20 cellular contexts compared by ENCODE assay signal in genomic region chr4:70452946-70453345, GRCh38.
DNase-seq lines count a peak whose midpoint lies in the region; ATAC-seq and TF ChIP-seq lines count a peak whose summit lies in the region.
"Had no signal": no experiment of that assay in that cellular context is flagged by ENCODE, and none has a peak within 500 bp of the region (broad histone marks: within the 10 kb centered on the region; RNA-seq: fewer than 3 reads in every experiment).

No MANE protein-coding gene starts in this region.

- no peak overlapping the region for H3K4me3 Mint-ChIP-seq in stimulated activated effector memory CD8-positive, alpha-beta T cell treated with anti-CD3 and anti-CD28 coated beads, Interleukin-12 subunit alpha, Interleukin-12 subunit beta, amount 100 ng/mL, for 72 hours
- H3K4me3 Mint-ChIP-seq: B cell; CD14-positive monocyte; CD4-positive, alpha-beta memory T cell; CD4-positive, CD25-positive, alpha-beta regulatory T cell; CD8-positive, alpha-beta memory T cell had no signal

- H3K27ac ChIP-seq in C4-2B (peak overlapping the region; percentile 68), coronary artery (no peak overlapping the region), tibial artery (no peak overlapping the region)
- H3K27ac ChIP-seq: 22Rv1; A549; BLaER1 treated with 17β-estradiol and CSF1 and Interleukin-3, amounts not matched to agents 10 nM and 100 nM had no signal

- ATAC-seq in stimulated activated effector memory CD8-positive, alpha-beta T cell treated with anti-CD3 and anti-CD28 coated beads, Interleukin-12 subunit alpha, Interleukin-12 subunit beta, amount 100 ng/mL, for 72 hours = peak; percentile 16
- no peak for ATAC-seq in activated CD4-positive, CD25-positive, alpha-beta regulatory T cell treated with anti-CD3 and anti-CD28 coated beads, Interleukin-2, amount 50 U/mL, for 24 hours
- ATAC-seq: A549 had no signal

- DNase-seq in DMS53 treated with DMSO at 0.1 percent for 48 hours (lab: John Stamatoyannopoulos, UW; ENCODE audit: unreplicated experiment) = peak; percentile 24
- peak; percentile 24 for DNase-seq in NCI-H2029 (lab: John Stamatoyannopoulos, UW)
- DNase-seq in stimulated activated effector memory CD8-positive, alpha-beta T cell treated with anti-CD3 and anti-CD28 coated beads, Interleukin-12 subunit alpha, Interleukin-12 subunit beta, amount 100 ng/mL, for 72 hours (ENCODE audit: low spot score in 2 of 2) = no peak
- no peak for DNase-seq in D341Med (ENCODE audit: low spot score)
- no peak for DNase-seq in coronary artery (ENCODE audit: low spot score)
- DNase-seq in tibial artery = no peak
- DNase-seq: AML-193; CD4-positive, alpha-beta memory T cell; CD4-positive, CD25-positive, alpha-beta regulatory T cell; CD8-positive, alpha-beta memory T cell; COR-L47; DMS79 treated with DMSO at 0.1 percent for 48 hours; GF-D8 had no signal

- no peaks in the 10 kb centered on the region for H3K36me3 ChIP-seq in tibial artery
- H3K36me3 ChIP-seq: BLaER1 treated with 17β-estradiol and CSF1 and Interleukin-3, amounts not matched to agents 10 nM and 100 nM had no signal

- H3K4me1 ChIP-seq in tibial artery = no peaks in the 10 kb centered on the region
- H3K4me1 ChIP-seq: A549; BLaER1 treated with 17β-estradiol and CSF1 and Interleukin-3, amounts not matched to agents 10 nM and 100 nM had no signal

- intact Hi-C loops in tibial artery (cut with DNase I; ENCODE audit: low total_unique reads) = no loop called here

- H3K27me3 ChIP-seq in tibial artery = no peaks in the 10 kb centered on the region
- H3K27me3 ChIP-seq: BLaER1 treated with 17β-estradiol and CSF1 and Interleukin-3, amounts not matched to agents 10 nM and 100 nM had no signal

- H3K4me3 ChIP-seq in coronary artery (no peak overlapping the region), tibial artery (no peak overlapping the region)
- H3K4me3 ChIP-seq: A549; BLaER1 treated with 17β-estradiol and CSF1 and Interleukin-3, amounts not matched to agents 10 nM and 100 nM had no signal

- H3K9me3 Mint-ChIP-seq in stimulated activated effector memory CD8-positive, alpha-beta T cell treated with anti-CD3 and anti-CD28 coated beads, Interleukin-12 subunit alpha, Interleukin-12 subunit beta, amount 100 ng/mL, for 72 hours = peaks cover 6% of the 10 kb centered on the region

- no peak overlapping the region for H3K27ac Mint-ChIP-seq in stimulated activated effector memory CD8-positive, alpha-beta T cell treated with anti-CD3 and anti-CD28 coated beads, Interleukin-12 subunit alpha, Interleukin-12 subunit beta, amount 100 ng/mL, for 72 hours
- H3K27ac Mint-ChIP-seq: B cell; CD14-positive monocyte; CD4-positive, alpha-beta memory T cell; CD4-positive, CD25-positive, alpha-beta regulatory T cell; CD8-positive, alpha-beta memory T cell had no signal

- no peak for TF ChIP-seq CTCF in C4-2B (conservative IDR thresholded peaks at IDR 0.05)
- TF ChIP-seq CTCF in coronary artery (IDR thresholded peaks at IDR 0.05) = no peak
- no peak for TF ChIP-seq CTCF in tibial artery (IDR thresholded peaks at IDR 0.05)

- no peaks in the 10 kb centered on the region for H3K9me3 ChIP-seq in tibial artery
- H3K9me3 ChIP-seq: A549 had no signal

- no peaks in the 10 kb centered on the region for H3K4me1 Mint-ChIP-seq in stimulated activated effector memory CD8-positive, alpha-beta T cell treated with anti-CD3 and anti-CD28 coated beads, Interleukin-12 subunit alpha, Interleukin-12 subunit beta, amount 100 ng/mL, for 72 hours
- H3K4me1 Mint-ChIP-seq: B cell; CD14-positive monocyte; CD4-positive, alpha-beta memory T cell; CD4-positive, CD25-positive, alpha-beta regulatory T cell; CD8-positive, alpha-beta memory T cell had no signal

- H3K36me3 Mint-ChIP-seq in stimulated activated effector memory CD8-positive, alpha-beta T cell treated with anti-CD3 and anti-CD28 coated beads, Interleukin-12 subunit alpha, Interleukin-12 subunit beta, amount 100 ng/mL, for 72 hours = no peaks in the 10 kb centered on the region
- H3K36me3 Mint-ChIP-seq: CD14-positive monocyte; CD4-positive, alpha-beta memory T cell; CD4-positive, CD25-positive, alpha-beta regulatory T cell; CD8-positive, alpha-beta memory T cell had no signal

Comparison
In these comparisons a context has a peak if more than half of its experiments do, and no peak if none do; other contexts are left out.
1. DNase-seq: peak in DMS53 treated with DMSO at 0.1 percent for 48 hours (single experiment) and NCI-H2029 (single experiment); none in stimulated activated effector memory CD8-positive, alpha-beta T cell treated with anti-CD3 and anti-CD28 coated beads, Interleukin-12 subunit alpha, Interleukin-12 subunit beta, amount 100 ng/mL, for 72 hours (0 of 2), D341Med (single experiment), coronary artery (single experiment) and tibial artery (0 of 2).